ENCODE assay signal across 10 cellular contexts in the genomic region with DNA sequence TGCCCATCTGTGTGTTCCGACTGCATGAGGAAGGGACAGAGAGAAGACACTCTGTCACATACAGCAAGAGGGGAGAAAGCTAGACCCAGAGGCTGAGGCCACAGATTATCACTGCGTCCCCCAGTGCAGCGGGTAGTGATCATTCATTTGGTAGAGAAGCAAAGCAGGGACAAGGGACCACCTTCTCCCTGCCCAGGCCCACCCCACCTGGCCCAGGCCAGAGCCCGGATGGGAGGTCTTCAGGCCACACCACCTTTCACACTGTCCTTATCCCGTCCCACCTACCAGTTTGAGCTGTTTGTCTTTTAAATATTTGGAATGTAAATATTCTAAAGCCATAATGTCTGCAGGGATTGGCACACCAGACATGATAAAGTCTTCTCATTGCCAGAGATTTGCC. TPM values are rescaled to one million over a fixed set of nuclear protein-coding genes. Genes with fewer than 3 reads are reported as not detected.
DNase-seq lines count a peak whose midpoint lies in the region; ATAC-seq, FAIRE-seq and TF ChIP-seq lines count a peak whose summit lies in the region.
"Had no signal": no experiment of that assay in that cellular context is flagged by ENCODE, and none has a peak within 500 bp of the region (broad histone marks: within the 10 kb centered on the region; RNA-seq: fewer than 3 reads in every experiment).

No MANE protein-coding gene starts in this region.

- H3K36me3 Mint-ChIP-seq in CD4-positive, alpha-beta T cell (ENCODE audit: low read depth) = peaks cover 68% of the 10 kb centered on the region
- H3K36me3 Mint-ChIP-seq in IgD-negative memory B cell (no peaks in the 10 kb centered on the region), astrocyte (ENCODE audit: low read depth, unreplicated experiment) (peaks cover 31% of the 10 kb centered on the region)
- peaks cover 0 to 64% (median 13%) of the 10 kb centered on the region in 3 donors for H3K36me3 Mint-ChIP-seq in naive thymus-derived CD8-positive, alpha-beta T cell

- H3K9me3 Mint-ChIP-seq in CD4-positive, alpha-beta T cell = no peaks in the 10 kb centered on the region
- H3K9me3 Mint-ChIP-seq in IgD-negative memory B cell = no peaks in the 10 kb centered on the region
- no peaks in the 10 kb centered on the region for H3K9me3 Mint-ChIP-seq in astrocyte (ENCODE audit: unreplicated experiment)
- no peaks in the 10 kb centered on the region for H3K9me3 Mint-ChIP-seq in naive thymus-derived CD8-positive, alpha-beta T cell

- FAIRE-seq in astrocyte (lab: Jason Lieb, UNC) = no peak

- in situ Hi-C loops in GM13976 (cut with MboI; ENCODE audit: low sequenced_read_pairs, unreplicated experiment) = no loop called here

- no peak for ATAC-seq in CD4-positive, alpha-beta T cell (ENCODE audit: poor library complexity)
- no peak for ATAC-seq in naive thymus-derived CD8-positive, alpha-beta T cell

- CTCF ChIA-PET in CD4-positive, alpha-beta T cell (lab: Charles Lee) = interaction anchor here (1.6 kb wide), 1 partner anchor 12 kb away, joined by 5 read pairs; no protein-coding TSS in a partner anchor

- peak overlapping the region; percentile 68 for H3K27ac ChIP-seq in CD4-positive, alpha-beta T cell (ENCODE audit: low read depth, low read length)
- peak overlapping the region; percentile 54 for H3K27ac ChIP-seq in astrocyte (ENCODE audit: low read depth, low read length)

- no peak for DNase-seq in CD4-positive, alpha-beta T cell
- no peak for DNase-seq in astrocyte (ENCODE audit: low read depth)
- no peak for DNase-seq in naive thymus-derived CD8-positive, alpha-beta T cell
- no peak for DNase-seq in GM13976 (ENCODE audit: low spot score)
- no peak for DNase-seq in inferior parietal cortex (ENCODE audit: extremely low spot score)
- no peak for DNase-seq in NCI-H82 treated with DMSO at 0.1 percent for 48 hours (lab: John Stamatoyannopoulos, UW; ENCODE audit: unreplicated experiment)
- DNase-seq in mesenteric fat pad (ENCODE audit: low spot score) = no peak
- DNase-seq: DMS79 treated with DMSO at 0.1 percent for 48 hours, NCI-H2171 had no signal

- H3K4me3 ChIP-seq in astrocyte (ENCODE audit: insufficient read depth, low read depth, low read length) = no peak overlapping the region

- H3K27ac Mint-ChIP-seq in CD4-positive, alpha-beta T cell = peak overlapping the region; percentile 91
- H3K27ac Mint-ChIP-seq in IgD-negative memory B cell (peak overlapping the region; percentile 97 to 99 (median 98)), astrocyte (ENCODE audit: unreplicated experiment) (peak overlapping the region; percentile 58)
- peak overlapping the region in 7 of 10 donors; percentile 17 to 92 (median 84) for H3K27ac Mint-ChIP-seq in naive thymus-derived CD8-positive, alpha-beta T cell

- H3K4me3 Mint-ChIP-seq in CD4-positive, alpha-beta T cell = no peak overlapping the region
- H3K4me3 Mint-ChIP-seq in IgD-negative memory B cell (peak overlapping the region in 2 of 4 donors; percentile 85 to 95), astrocyte (ENCODE audit: unreplicated experiment) (peak overlapping the region; percentile 11)
- H3K4me3 Mint-ChIP-seq in naive thymus-derived CD8-positive, alpha-beta T cell = no peak overlapping the region

- intact Hi-C loops in CD4-positive, alpha-beta T cell (cut with DNase I, micrococcal nuclease) = no loop called here

- peaks cover 14% of the 10 kb centered on the region for H3K36me3 ChIP-seq in astrocyte (ENCODE audit: insufficient read depth, low read length)

- no peak overlapping the region for H2AFZ ChIP-seq in astrocyte (ENCODE audit: low read depth, low read length)

- H3K27me3 Mint-ChIP-seq in CD4-positive, alpha-beta T cell = no peaks in the 10 kb centered on the region
- H3K27me3 Mint-ChIP-seq in IgD-negative memory B cell (peaks cover 6% of the 10 kb centered on the region), astrocyte (ENCODE audit: low read depth, unreplicated experiment) (no peaks in the 10 kb centered on the region)
- no peaks in the 10 kb centered on the region for H3K27me3 Mint-ChIP-seq in naive thymus-derived CD8-positive, alpha-beta T cell

- H3K4me1 ChIP-seq in astrocyte (ENCODE audit: insufficient read depth, low read length) = peaks cover 37% of the 10 kb centered on the region

- no peak for TF ChIP-seq CTCF in CD4-positive, alpha-beta T cell (IDR thresholded peaks at IDR 0.05)
- no peak for TF ChIP-seq CTCF in astrocyte (IDR thresholded peaks at IDR 0.05; ENCODE audit: insufficient read depth, low read depth, low read length)
- no peak for TF ChIP-seq CTCF in GM13976 (IDR thresholded peaks at IDR 0.05; ENCODE audit: borderline replicate concordance, control extremely low read depth, extremely low read depth, insufficient read depth, missing control alignments)

- no peaks in the 10 kb centered on the region for H3K9me3 ChIP-seq in CD4-positive, alpha-beta T cell (ENCODE audit: control insufficient read depth, low read length)
- no peaks in the 10 kb centered on the region for H3K9me3 ChIP-seq in astrocyte (ENCODE audit: insufficient read depth, low read depth, low read length)

- peaks cover 17% of the 10 kb centered on the region for H3K79me2 ChIP-seq in astrocyte (ENCODE audit: insufficient read depth, low read length)

- peaks cover 21% of the 10 kb centered on the region for H3K4me1 Mint-ChIP-seq in CD4-positive, alpha-beta T cell (ENCODE audit: low read depth)
- H3K4me1 Mint-ChIP-seq in IgD-negative memory B cell (peaks cover 23 to 34% (median 31%) of the 10 kb centered on the region in 3 donors), astrocyte (ENCODE audit: low read depth, unreplicated experiment) (peaks cover 41% of the 10 kb centered on the region)
- peaks cover 5 to 27% (median 11%) of the 10 kb centered on the region in 4 donors for H3K4me1 Mint-ChIP-seq in naive thymus-derived CD8-positive, alpha-beta T cell

- H3K27me3 ChIP-seq in CD4-positive, alpha-beta T cell (ENCODE audit: control insufficient read depth, insufficient read depth, low read length) = no peaks in the 10 kb centered on the region
- H3K27me3 ChIP-seq in astrocyte (ENCODE audit: insufficient read depth, low read length) = no peaks in the 10 kb centered on the region

- POLR2A ChIA-PET in CD4-positive, alpha-beta T cell (lab: Charles Lee) = interaction anchor here (1.5 kb wide), 1 partner anchor 10 kb away, joined by 3 read pairs; no protein-coding TSS in a partner anchor
- POLR2A ChIA-PET in naive thymus-derived CD8-positive, alpha-beta T cell (lab: Charles Lee) = no interaction called here

- H4K20me1 ChIP-seq in astrocyte (ENCODE audit: insufficient read depth, low read length) = peaks cover 40% of the 10 kb centered on the region

- H3K4me2 ChIP-seq in astrocyte (ENCODE audit: low read length) = peak overlapping the region; percentile 53

- peak overlapping the region; percentile 56 for H3K9ac ChIP-seq in astrocyte (ENCODE audit: low read length)

RNA-seq across cellular contexts. Expression of gene TNIP2, which starts 10.6 kb away (rescaled TPM):
- total RNA-seq in CD4-positive, alpha-beta T cell = 10 to 100 TPM; 43.8 to 49.1 TPM
- polyA plus RNA-seq in IgD-negative memory B cell = 54.5 TPM
- total RNA-seq in astrocyte = 31.1 and 33.7 TPM in 2 replicates
- 10 to 100 TPM; 48.1 to 48.4 TPM for total RNA-seq in naive thymus-derived CD8-positive, alpha-beta T cell
- polyA plus RNA-seq in naive thymus-derived CD8-positive, alpha-beta T cell = 10 to 100 TPM; 34.2 to 52.5 (median 43.5) TPM
- 49.5 TPM for total RNA-seq in mesenteric fat pad

RNA-seq across cellular contexts. Expression of gene SH3BP2, which starts 47.4 kb away (rescaled TPM):
- total RNA-seq in CD4-positive, alpha-beta T cell = 10 to 100 TPM; 30.1 to 30.5 TPM
- 22.7 TPM for polyA plus RNA-seq in IgD-negative memory B cell
- total RNA-seq in astrocyte = 33.7 and 35.0 TPM in 2 replicates
- 10 to 100 TPM; 27.8 to 28.3 TPM for total RNA-seq in naive thymus-derived CD8-positive, alpha-beta T cell
- polyA plus RNA-seq in naive thymus-derived CD8-positive, alpha-beta T cell = 10 to 100 TPM in 1 of 3 donors, 1 to 10 TPM in 2; 4.8 to 10.8 (median 5.4) TPM
- total RNA-seq in mesenteric fat pad = 63.9 TPM
